Comparison of ENCODE assay signal across 1 cellular context in genomic region chr9:128293091-128293490, GRCh38.
TF ChIP-seq lines count a peak whose summit lies in the region.

No MANE protein-coding gene starts in this region.

TF ChIP-seq in GM12878, 131 proteins besides CTCF, POLR2A, EP300 and RAD21:
- 0 out of 2 replicates have a peak, but pooled peaks have one; percentile 11 for TF ChIP-seq IKZF1 (conservative IDR thresholded peaks at IDR 0.05)
- TF ChIP-seq KDM1A (IDR thresholded peaks at IDR 0.05; ENCODE audit: borderline replicate concordance) = no peak
TF ChIP-seq in GM12878: peak in this region for 1.
